ENCODE assay signal across 8 cellular contexts in genomic region chr1:179026813-179027664, GRCh38. TPM values are rescaled to one million over a fixed set of nuclear protein-coding genes. Genes with fewer than 3 reads are reported as not detected.
DNase-seq lines count a peak whose midpoint lies in the region; ATAC-seq and TF ChIP-seq lines count a peak whose summit lies in the region.

No MANE protein-coding gene starts in this region.

- peaks cover 57% of the 10 kb centered on the region for H3K79me2 ChIP-seq in Loucy (ENCODE audit: insufficient read depth, low read length)

- peak overlapping the region; percentile 77 for H3K4me2 ChIP-seq in Loucy (ENCODE audit: low read depth, low read length, poor library complexity, severe bottlenecking)

- H3K36me3 Mint-ChIP-seq in CD14-positive monocyte: no peaks in the 10 kb centered on the region
- no peaks in the 10 kb centered on the region for H3K36me3 Mint-ChIP-seq in nephron progenitor cell (ENCODE audit: low read depth)

- H2AFZ ChIP-seq in Loucy (ENCODE audit: low read length): peak overlapping the region; percentile 93

- no peak for DNase-seq in CD14-positive monocyte (ENCODE audit: low spot score)
- no peak for DNase-seq in nephron progenitor cell
- DNase-seq in NCI-H345 treated with DMSO at 0.1 percent for 48 hours (lab: John Stamatoyannopoulos, UW; ENCODE audit: unreplicated experiment): no peak
- no peak for DNase-seq in NOMO-1 treated with DMSO at 0.1 percent for 48 hours (lab: John Stamatoyannopoulos, UW; ENCODE audit: unreplicated experiment)

- H3K36me3 ChIP-seq in Loucy (ENCODE audit: insufficient read depth, low read length): no peaks in the 10 kb centered on the region
- no peaks in the 10 kb centered on the region for H3K36me3 ChIP-seq in duodenal mucosa (ENCODE audit: control insufficient read depth in 1 of 2, insufficient read depth in 2 of 2, low read length in 2 of 2)

- H3K9me3 ChIP-seq in Loucy (ENCODE audit: insufficient read depth, low read depth, low read length) (no peaks in the 10 kb centered on the region), duodenal mucosa (ENCODE audit: control insufficient read depth in 1 of 2, low read length in 2 of 2) (no peaks in the 10 kb centered on the region)

- peak overlapping the region; percentile 88 for H3K9ac ChIP-seq in Loucy (ENCODE audit: low read depth, low read length, poor library complexity, severe bottlenecking)
- peak overlapping the region; percentile 81 to 86 for H3K9ac ChIP-seq in duodenal mucosa (ENCODE audit: low read depth in 1 of 2, low read length in 2 of 2)

- peaks cover 38% of the 10 kb centered on the region for H4K20me1 ChIP-seq in Loucy (ENCODE audit: insufficient read depth, low read length, poor library complexity, severe bottlenecking)

- H3K27ac Mint-ChIP-seq in CD14-positive monocyte (peak overlapping the region; percentile 81 to 94 (median 87)), nephron progenitor cell (peak overlapping the region; percentile 66)

- H3K27me3 ChIP-seq in Loucy (ENCODE audit: insufficient read depth, low read length, poor library complexity, severe bottlenecking): no peaks in the 10 kb centered on the region
- no peaks in the 10 kb centered on the region for H3K27me3 ChIP-seq in duodenal mucosa (ENCODE audit: control insufficient read depth in 1 of 2, insufficient read depth in 2 of 2, low read length in 2 of 2)

- TF ChIP-seq CTCF in CD14-positive monocyte (IDR thresholded peaks at IDR 0.05): no peak
- TF ChIP-seq CTCF in Loucy (conservative IDR thresholded peaks at IDR 0.05; ENCODE audit: low read length): no peak
- TF ChIP-seq CTCF in nephron progenitor cell (IDR thresholded peaks at IDR 0.05): no peak

- no peak for ATAC-seq in HG03045 (IDR thresholded peaks at IDR 0.05; ENCODE audit: unreplicated experiment)
- no peak for ATAC-seq in HG02623 (IDR thresholded peaks at IDR 0.05; ENCODE audit: unreplicated experiment)

- H3K4me1 Mint-ChIP-seq in CD14-positive monocyte (peaks cover 54% of the 10 kb centered on the region), nephron progenitor cell (peaks cover 55% of the 10 kb centered on the region)

- H3K4me3 Mint-ChIP-seq in CD14-positive monocyte (peak overlapping the region; percentile 84 to 98), nephron progenitor cell (peak overlapping the region; percentile 93)

- no peaks in the 10 kb centered on the region for H3K9me2 ChIP-seq in Loucy (replicated peaks; ENCODE audit: low read depth, low read length)

- H3K27me3 Mint-ChIP-seq in CD14-positive monocyte (ENCODE audit: low read depth in 3 of 3): peaks cover 0 to 5% (median 2%) of the 10 kb centered on the region in 3 donors
- peaks cover 14% of the 10 kb centered on the region for H3K27me3 Mint-ChIP-seq in nephron progenitor cell (ENCODE audit: low read depth, poor library complexity)

- H3K27ac ChIP-seq in duodenal mucosa (ENCODE audit: low read depth, low read length): peak overlapping the region; percentile 90

- H3K9me3 Mint-ChIP-seq in CD14-positive monocyte (no peaks in the 10 kb centered on the region), nephron progenitor cell (no peaks in the 10 kb centered on the region)

- peak overlapping the region; percentile 93 for H3K4me3 ChIP-seq in Loucy (ENCODE audit: low read length, poor library complexity, severe bottlenecking)
- H3K4me3 ChIP-seq in duodenal mucosa (ENCODE audit: low read depth in 1 of 2, low read length in 2 of 2): peak overlapping the region; percentile 82 to 93

- intact Hi-C loops in CD14-positive monocyte (cut with micrococcal nuclease): loop anchor here in 1 of 2 donors (5.0 kb wide), 1 partner anchor 340 kb away; the partner anchor contains the start of gene AXDND1

- H3K4me1 ChIP-seq in Loucy (ENCODE audit: insufficient read depth, low read length, poor library complexity, severe bottlenecking): peaks cover 56% of the 10 kb centered on the region
- H3K4me1 ChIP-seq in duodenal mucosa (ENCODE audit: control insufficient read depth in 1 of 2, insufficient read depth in 2 of 2, low read length in 2 of 2): peaks cover 45 to 55% of the 10 kb centered on the region in 2 donors

- 0 out of 2 replicates have a peak, but pooled peaks cover 3% of the 10 kb centered on the region for H3F3A ChIP-seq in Loucy (ENCODE audit: low read depth)

RNA-seq across cellular contexts. Expression of gene FAM20B, which starts 1.3 kb away (rescaled TPM):
- 1 to 10 TPM; 4.0 to 4.4 TPM for polyA plus RNA-seq in CD14-positive monocyte

RNA-seq across cellular contexts. Expression of gene TOR3A, which starts 54.8 kb away (rescaled TPM):
- 10 to 100 TPM; 60.9 to 67.8 TPM for polyA plus RNA-seq in CD14-positive monocyte
